In the genomic region with DNA sequence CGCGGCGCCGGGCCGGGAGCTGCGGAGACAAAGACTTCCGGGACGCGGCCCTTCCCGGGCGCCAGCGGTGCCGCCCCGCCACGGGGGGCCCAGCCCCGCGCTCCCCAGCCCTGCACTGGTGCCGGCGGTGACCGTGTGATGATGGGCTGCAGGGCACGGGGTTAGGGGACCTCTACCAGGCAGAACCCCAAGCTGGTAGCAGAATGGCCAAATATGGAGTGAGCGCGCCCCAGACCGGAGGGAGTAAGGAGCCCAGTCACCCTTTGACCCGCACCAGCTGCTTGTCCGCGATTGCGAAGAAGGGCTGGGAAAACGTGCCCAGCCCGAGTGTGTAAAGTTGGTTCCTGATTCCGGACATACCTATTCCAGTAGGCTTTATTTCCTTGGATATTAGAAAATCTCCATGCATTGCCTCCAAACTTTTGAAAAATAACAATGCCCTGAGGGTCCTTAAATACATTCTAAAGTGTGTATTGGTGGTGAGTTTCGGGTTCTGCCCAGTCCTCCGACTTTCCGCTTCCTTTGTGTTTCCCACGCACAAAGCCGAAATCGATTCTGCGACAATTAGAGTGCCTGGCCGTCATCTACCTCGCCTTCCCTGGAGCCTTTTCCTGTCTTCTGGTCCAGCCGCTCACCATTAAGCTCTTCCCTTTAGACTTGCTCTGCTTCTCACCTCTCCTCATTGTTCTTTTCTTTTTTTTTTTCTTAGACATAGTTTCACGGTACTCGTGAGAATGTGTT, we compare ENCODE assay signal across 1 cellular context.
TF ChIP-seq lines count a peak whose summit lies in the region.

No MANE protein-coding gene starts in this region.

TF ChIP-seq in HepG2, 621 proteins besides CTCF, POLR2A, EP300 and RAD21 (continued from another document):
- TF ChIP-seq, protein P1, sequence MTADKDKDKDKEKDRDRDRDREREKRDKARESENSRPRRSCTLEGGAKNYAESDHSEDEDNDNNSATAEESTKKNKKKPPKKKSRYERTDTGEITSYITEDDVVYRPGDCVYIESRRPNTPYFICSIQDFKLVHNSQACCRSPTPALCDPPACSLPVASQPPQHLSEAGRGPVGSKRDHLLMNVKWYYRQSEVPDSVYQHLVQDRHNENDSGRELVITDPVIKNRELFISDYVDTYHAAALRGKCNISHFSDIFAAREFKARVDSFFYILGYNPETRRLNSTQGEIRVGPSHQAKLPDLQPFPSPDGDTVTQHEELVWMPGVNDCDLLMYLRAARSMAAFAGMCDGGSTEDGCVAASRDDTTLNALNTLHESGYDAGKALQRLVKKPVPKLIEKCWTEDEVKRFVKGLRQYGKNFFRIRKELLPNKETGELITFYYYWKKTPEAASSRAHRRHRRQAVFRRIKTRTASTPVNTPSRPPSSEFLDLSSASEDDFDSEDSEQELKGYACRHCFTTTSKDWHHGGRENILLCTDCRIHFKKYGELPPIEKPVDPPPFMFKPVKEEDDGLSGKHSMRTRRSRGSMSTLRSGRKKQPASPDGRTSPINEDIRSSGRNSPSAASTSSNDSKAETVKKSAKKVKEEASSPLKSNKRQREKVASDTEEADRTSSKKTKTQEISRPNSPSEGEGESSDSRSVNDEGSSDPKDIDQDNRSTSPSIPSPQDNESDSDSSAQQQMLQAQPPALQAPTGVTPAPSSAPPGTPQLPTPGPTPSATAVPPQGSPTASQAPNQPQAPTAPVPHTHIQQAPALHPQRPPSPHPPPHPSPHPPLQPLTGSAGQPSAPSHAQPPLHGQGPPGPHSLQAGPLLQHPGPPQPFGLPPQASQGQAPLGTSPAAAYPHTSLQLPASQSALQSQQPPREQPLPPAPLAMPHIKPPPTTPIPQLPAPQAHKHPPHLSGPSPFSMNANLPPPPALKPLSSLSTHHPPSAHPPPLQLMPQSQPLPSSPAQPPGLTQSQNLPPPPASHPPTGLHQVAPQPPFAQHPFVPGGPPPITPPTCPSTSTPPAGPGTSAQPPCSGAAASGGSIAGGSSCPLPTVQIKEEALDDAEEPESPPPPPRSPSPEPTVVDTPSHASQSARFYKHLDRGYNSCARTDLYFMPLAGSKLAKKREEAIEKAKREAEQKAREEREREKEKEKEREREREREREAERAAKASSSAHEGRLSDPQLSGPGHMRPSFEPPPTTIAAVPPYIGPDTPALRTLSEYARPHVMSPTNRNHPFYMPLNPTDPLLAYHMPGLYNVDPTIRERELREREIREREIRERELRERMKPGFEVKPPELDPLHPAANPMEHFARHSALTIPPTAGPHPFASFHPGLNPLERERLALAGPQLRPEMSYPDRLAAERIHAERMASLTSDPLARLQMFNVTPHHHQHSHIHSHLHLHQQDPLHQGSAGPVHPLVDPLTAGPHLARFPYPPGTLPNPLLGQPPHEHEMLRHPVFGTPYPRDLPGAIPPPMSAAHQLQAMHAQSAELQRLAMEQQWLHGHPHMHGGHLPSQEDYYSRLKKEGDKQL (CRISPR knock-in tag; IDR thresholded peaks at IDR 0.05; ENCODE audit: low read depth), result no peak
- no peak for TF ChIP-seq SNAPC2 (CRISPR knock-in tag; IDR thresholded peaks at IDR 0.05)
- 0 out of 2 replicates have a peak, but pooled peaks have one; percentile 0 for TF ChIP-seq ZNF230 (CRISPR knock-in tag; IDR thresholded peaks at IDR 0.05)
- TF ChIP-seq, protein P2, sequence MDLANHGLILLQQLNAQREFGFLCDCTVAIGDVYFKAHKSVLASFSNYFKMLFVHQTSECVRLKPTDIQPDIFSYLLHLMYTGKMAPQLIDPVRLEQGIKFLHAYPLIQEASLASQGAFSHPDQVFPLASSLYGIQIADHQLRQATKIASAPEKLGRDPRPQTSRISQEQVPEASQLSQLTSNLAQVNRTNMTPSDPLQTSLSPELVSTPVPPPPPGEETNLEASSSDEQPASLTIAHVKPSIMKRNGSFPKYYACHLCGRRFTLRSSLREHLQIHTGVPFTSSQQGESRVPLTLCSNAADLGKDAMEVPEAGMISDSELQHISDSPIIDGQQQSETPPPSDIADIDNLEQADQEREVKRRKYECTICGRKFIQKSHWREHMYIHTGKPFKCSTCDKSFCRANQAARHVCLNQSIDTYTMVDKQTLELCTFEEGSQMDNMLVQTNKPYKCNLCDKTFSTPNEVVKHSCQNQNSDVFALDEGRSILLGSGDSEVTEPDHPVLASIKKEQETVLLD (CRISPR knock-in tag; IDR thresholded peaks at IDR 0.05; ENCODE audit: low read depth), result no peak
- TF ChIP-seq NONO (IDR thresholded peaks at IDR 0.05), result no peak
- TF ChIP-seq NONO (CRISPR knock-in tag; conservative IDR thresholded peaks at IDR 0.05), result 0 out of 2 replicates have a peak, but pooled peaks have one; percentile 2
